16 cellular contexts compared by ENCODE assay signal in genomic region chr14:24700511-24700910, GRCh38.
"Had no signal": no experiment of that assay in that cellular context is flagged by ENCODE, and none has a peak within 500 bp of the region (broad histone marks: within the 10 kb centered on the region; RNA-seq: fewer than 3 reads in every experiment).

No MANE protein-coding gene starts in this region.

- H3K9me3 ChIP-seq: breast epithelium, left ventricle myocardium inferior, ovary, psoas muscle, tibial nerve had no signal

- H3K9me3 Mint-ChIP-seq: activated naive CD4-positive, alpha-beta T cell treated with anti-CD3 and anti-CD28 coated beads, Interleukin-2, amount 10 ng/mL, durations not matched to agents 7 days and 5 days; activated T-cell treated with anti-CD3 and anti-CD28 coated beads, Interleukin-2, amount 50 U/mL, for 4 hours; stimulated activated naive CD8-positive, alpha-beta T cell treated with anti-CD3 and anti-CD28 coated beads, Interleukin-15, Interleukin-2, amounts not matched to agents 100 ng/mL and 50 ng/mL, for 24 hours had no signal

- H3K36me3 Mint-ChIP-seq: activated naive CD4-positive, alpha-beta T cell treated with anti-CD3 and anti-CD28 coated beads, Interleukin-2, amount 10 ng/mL, durations not matched to agents 7 days and 5 days had no signal

- H3K4me3 ChIP-seq: breast epithelium, left ventricle myocardium inferior, ovary, psoas muscle, tibial nerve had no signal

- H3K36me3 ChIP-seq: breast epithelium, left ventricle myocardium inferior, ovary, tibial nerve had no signal

- DNase-seq: activated CD4-positive, alpha-beta T cell treated with anti-CD3 and anti-CD28 coated beads for 48 hours; activated CD4-positive, CD25-positive, alpha-beta regulatory T cell; activated CD8-positive, alpha-beta T cell treated with anti-CD3 and anti-CD28 coated beads, Interleukin-2, amount 10 ng/mL, durations not matched to agents 7 days and 5 days; activated naive CD4-positive, alpha-beta T cell treated with anti-CD3 and anti-CD28 coated beads, Interleukin-2, amount 10 ng/mL, durations not matched to agents 7 days and 5 days; activated T-cell treated with anti-CD3 and anti-CD28 coated beads, Interleukin-2, amount 50 U/mL, for 4 hours; cerebellar nuclear complex; effector CD4-positive, alpha-beta T cell; kidney glomerular epithelial cell; left ventricle myocardium inferior; ovary; psoas muscle; right cardiac atrium; stimulated activated CD4-positive, alpha-beta T cell treated with anti-CD3 and anti-CD28 coated beads, Interleukin-2, amount 100 ng/mL, for 24 hours had no signal

- H3K27me3 Mint-ChIP-seq: activated naive CD4-positive, alpha-beta T cell treated with anti-CD3 and anti-CD28 coated beads, Interleukin-2, amount 10 ng/mL, durations not matched to agents 7 days and 5 days; stimulated activated naive CD8-positive, alpha-beta T cell treated with anti-CD3 and anti-CD28 coated beads, Interleukin-15, Interleukin-2, amounts not matched to agents 100 ng/mL and 50 ng/mL, for 24 hours had no signal

- ATAC-seq: activated CD8-positive, alpha-beta T cell treated with anti-CD3 and anti-CD28 coated beads, Interleukin-2, amount 10 ng/mL, durations not matched to agents 7 days and 5 days; activated T-cell treated with anti-CD3 and anti-CD28 coated beads, Interleukin-2, amount 50 U/mL, for 4 hours; psoas muscle; right cardiac atrium had no signal

- H3K27me3 ChIP-seq: breast epithelium, ovary, tibial nerve had no signal

- H3K4me3 Mint-ChIP-seq: activated CD8-positive, alpha-beta T cell treated with anti-CD3 and anti-CD28 coated beads, Interleukin-2, amount 10 ng/mL, durations not matched to agents 7 days and 5 days; activated naive CD4-positive, alpha-beta T cell treated with anti-CD3 and anti-CD28 coated beads, Interleukin-2, amount 10 ng/mL, durations not matched to agents 7 days and 5 days; activated T-cell treated with anti-CD3 and anti-CD28 coated beads, Interleukin-2, amount 50 U/mL, for 4 hours; stimulated activated naive CD8-positive, alpha-beta T cell treated with anti-CD3 and anti-CD28 coated beads, Interleukin-15, Interleukin-2, amounts not matched to agents 100 ng/mL and 50 ng/mL, for 24 hours had no signal

- H3K27ac Mint-ChIP-seq: activated CD8-positive, alpha-beta T cell treated with anti-CD3 and anti-CD28 coated beads, Interleukin-2, amount 10 ng/mL, durations not matched to agents 7 days and 5 days; activated naive CD4-positive, alpha-beta T cell treated with anti-CD3 and anti-CD28 coated beads, Interleukin-2, amount 10 ng/mL, durations not matched to agents 7 days and 5 days; stimulated activated naive CD8-positive, alpha-beta T cell treated with anti-CD3 and anti-CD28 coated beads, Interleukin-15, Interleukin-2, amounts not matched to agents 100 ng/mL and 50 ng/mL, for 24 hours had no signal
